In the genomic region with DNA sequence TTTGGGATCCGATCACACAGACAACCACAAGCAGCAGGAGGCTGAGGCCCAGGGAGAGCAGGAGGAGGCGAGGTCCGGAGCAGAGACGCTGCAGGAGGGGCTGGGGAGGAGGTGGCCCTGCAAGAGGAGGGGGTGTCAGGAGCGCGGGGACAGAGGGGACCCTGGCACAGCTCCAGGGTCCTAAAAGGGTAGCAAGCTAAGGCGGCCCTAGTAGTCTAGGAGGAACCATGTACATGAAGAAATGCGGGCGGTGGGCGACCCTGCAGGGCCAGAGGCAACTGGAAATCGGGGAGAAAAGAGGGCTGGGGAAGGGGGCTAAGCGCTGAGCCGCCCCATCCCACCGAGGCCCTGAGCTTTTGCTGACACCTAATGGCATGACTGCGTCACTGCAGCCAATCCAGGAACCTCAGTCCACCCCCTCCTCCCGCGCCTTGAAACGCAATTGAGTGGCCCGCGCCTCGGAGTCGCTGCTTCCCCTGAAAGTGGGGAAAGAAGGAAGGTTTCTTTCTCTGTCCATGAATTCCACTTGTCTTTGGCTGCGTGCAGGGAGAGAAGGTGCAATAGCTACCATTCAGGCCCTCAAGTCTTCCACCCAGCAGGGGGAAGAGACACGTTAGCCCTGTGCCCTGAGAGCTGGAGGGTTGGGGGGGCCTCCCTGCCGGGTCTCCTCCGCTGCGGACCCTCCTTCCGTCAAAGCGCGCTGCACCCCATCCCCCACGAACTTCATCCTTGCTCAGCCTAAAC, we compare ENCODE assay signal across 8 cellular contexts. TPM values are rescaled to one million over a fixed set of nuclear protein-coding genes. Genes with fewer than 3 reads are reported as not detected.
A peak's percentile ranks its signal among the peaks of the same experiment; 100 is the strongest.
DNase-seq lines count a peak whose midpoint lies in the region; ATAC-seq and TF ChIP-seq lines count a peak whose summit lies in the region.

No MANE protein-coding gene starts in this region.

- WGBS in aorta, 2 donors, result 1 to 2% methylated on average over 30 to 31 of the region's 31 CpGs

- H3K27me3 ChIP-seq in aorta (ENCODE audit: control insufficient read depth in 1 of 2, insufficient read depth in 2 of 2, low read length in 1 of 2), result no peaks in the 10 kb centered on the region

- peak overlapping the region; percentile 56 for H3K9ac ChIP-seq in ES-I3 (ENCODE audit: low read depth, low read length)

- H3K4me3 ChIP-seq in astrocyte of the cerebellum (ENCODE audit: low read depth, low read length), result peak overlapping the region; percentile 50
- H3K4me3 ChIP-seq in retinal pigment epithelial cell (ENCODE audit: low read length), result peak overlapping the region; percentile 53
- H3K4me3 ChIP-seq in aorta (ENCODE audit: low read length in 2 of 2), result no peak overlapping the region

- TF ChIP-seq CTCF in astrocyte of the cerebellum (IDR thresholded peaks at IDR 0.05; ENCODE audit: low read depth, low read length, missing control alignments) (peak; percentile 88), retinal pigment epithelial cell (conservative IDR thresholded peaks at IDR 0.05; ENCODE audit: low read depth, low read length) (peak; percentile 87)

- intact Hi-C loops in aorta (cut with DNase I), result no loop called here

- no peak overlapping the region for H3K27ac ChIP-seq in aorta (ENCODE audit: low read depth in 1 of 2, low read length in 2 of 2)

- H3K9me3 ChIP-seq in ES-I3 (ENCODE audit: control insufficient read depth, insufficient read depth, low read length) (no peaks in the 10 kb centered on the region), aorta (ENCODE audit: control insufficient read depth, low read length) (no peaks in the 10 kb centered on the region)

- DNase-seq in MV-4-11 (lab: John Stamatoyannopoulos, UW) (peak; percentile 55), T-helper 9 cell (peak; percentile 60), astrocyte of the cerebellum (ENCODE audit: low read depth) (peak; percentile 37), hippocampal formation (lab: John Stamatoyannopoulos, UW) (peak; percentile 38 to 52), retinal pigment epithelial cell (ENCODE audit: low read depth) (no peak), aorta (peak; percentile 73 to 87)

- H3K36me3 ChIP-seq in ES-I3 (ENCODE audit: insufficient read depth, low read length), result no peaks in the 10 kb centered on the region
- no peaks in the 10 kb centered on the region for H3K36me3 ChIP-seq in aorta (ENCODE audit: control insufficient read depth in 1 of 2, insufficient read depth in 2 of 2, low read length in 1 of 2)

- ATAC-seq in aorta (ENCODE audit: low FRiP score), result peak; percentile 84
- no peak for ATAC-seq in HG02970 (IDR thresholded peaks at IDR 0.05; ENCODE audit: low FRiP score, unreplicated experiment)

- in situ Hi-C loops in astrocyte of the cerebellum (cut with HindIII; ENCODE audit: low sequenced_read_pairs), result no loop called here

- H3K4me1 ChIP-seq in ES-I3 (ENCODE audit: insufficient read depth, low read length) (0 out of 2 replicates have a peak, but pooled peaks cover 4% of the 10 kb centered on the region), aorta (ENCODE audit: control insufficient read depth in 1 of 2, insufficient read depth in 2 of 2, low read length in 2 of 2) (no peaks in the 10 kb centered on the region)

RNA-seq across cellular contexts. Expression of a gene that starts 1.8 kb away (rescaled TPM):
- 1 to 10 TPM; 2.6 to 3.9 TPM for total RNA-seq in aorta
- 1 to 10 TPM; 2.0 to 5.4 TPM for polyA plus RNA-seq in aorta

RNA-seq across cellular contexts. Expression of a gene that starts 42.3 kb away (rescaled TPM):
- 10 to 100 TPM; 23.3 to 54.7 TPM for total RNA-seq in aorta
- polyA plus RNA-seq in aorta, result 10 to 100 TPM in 1 of 2 donors, 1 to 10 TPM in 1; 6.6 to 15.4 TPM

RNA-seq across cellular contexts. Expression of a gene that starts 42.4 kb away (rescaled TPM):
- 100 to 1,000 TPM; 387 to 486 TPM for total RNA-seq in aorta
- polyA plus RNA-seq in aorta, result 1,000 to 10,000 TPM in 1 of 2 donors, 100 to 1,000 TPM in 1; 159 to 1,724 TPM

RNA-seq across cellular contexts. Expression of a gene that starts 56.9 kb away (rescaled TPM):
- total RNA-seq in aorta, result 10 to 100 TPM; 25.2 to 45.6 TPM
- polyA plus RNA-seq in aorta, result 10 to 100 TPM; 10.0 to 25.0 TPM

Comparison
In these comparisons a context has a peak if more than half of its experiments do, and no peak if none do; other contexts are left out.
1. H3K4me3 ChIP-seq: peak in astrocyte of the cerebellum (single experiment) and retinal pigment epithelial cell (single experiment); none in aorta (0 of 2).